In the genomic region with DNA sequence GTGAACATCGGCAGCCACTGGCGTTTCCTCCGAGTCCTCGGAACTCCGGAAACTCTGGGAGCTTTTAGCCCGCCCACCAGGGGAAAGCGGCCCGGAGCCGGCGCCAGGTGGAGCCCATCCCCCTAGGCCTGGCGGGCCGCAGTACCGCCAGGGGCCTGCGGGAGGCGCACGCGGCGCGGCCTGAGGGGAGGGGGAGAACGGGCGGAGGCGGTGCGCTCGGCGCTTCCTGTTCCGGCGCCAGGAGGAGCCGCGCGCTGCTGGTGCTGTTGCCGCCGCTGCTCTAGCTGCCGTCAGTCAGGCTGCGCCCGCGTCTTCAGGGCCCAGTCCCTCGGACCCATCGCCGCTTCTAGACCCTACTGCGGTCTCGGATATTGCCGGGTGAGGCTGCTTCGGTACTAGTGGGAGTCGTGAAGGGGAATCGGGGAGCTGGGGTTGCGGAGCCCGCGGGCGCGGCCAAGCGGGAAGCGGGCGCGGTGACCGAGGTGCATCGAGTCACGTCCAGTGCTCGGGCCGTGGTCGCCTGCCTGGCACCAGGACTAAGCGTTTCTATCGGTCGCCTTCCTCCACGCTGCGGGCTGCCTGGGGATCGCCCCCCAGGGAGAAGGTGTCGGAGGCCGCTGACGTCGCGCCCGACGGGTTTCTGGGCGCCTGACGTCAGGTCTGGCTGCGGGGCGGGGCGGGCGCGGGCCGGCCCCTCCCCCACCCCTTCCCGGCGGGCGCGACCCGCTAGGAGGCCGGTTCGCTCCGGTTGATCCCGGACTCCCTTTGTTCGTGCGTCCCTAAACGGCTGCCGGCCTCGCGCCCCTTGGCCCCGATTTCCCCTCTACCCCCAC, we compare ENCODE assay signal across 1 cellular context.
A peak's percentile ranks its signal among the peaks of the same experiment; 100 is the strongest.
TF ChIP-seq lines count a peak whose summit lies in the region.

A gene (plus strand): TSS at position 222 of the 833 bp plus-strand sequence. CDS start 10,037 bp downstream, outside the sequence.

TF ChIP-seq in HepG2, 621 proteins besides CTCF, POLR2A, EP300 and RAD21 (continued from another document and continues in another):
- TF ChIP-seq, protein P1, sequence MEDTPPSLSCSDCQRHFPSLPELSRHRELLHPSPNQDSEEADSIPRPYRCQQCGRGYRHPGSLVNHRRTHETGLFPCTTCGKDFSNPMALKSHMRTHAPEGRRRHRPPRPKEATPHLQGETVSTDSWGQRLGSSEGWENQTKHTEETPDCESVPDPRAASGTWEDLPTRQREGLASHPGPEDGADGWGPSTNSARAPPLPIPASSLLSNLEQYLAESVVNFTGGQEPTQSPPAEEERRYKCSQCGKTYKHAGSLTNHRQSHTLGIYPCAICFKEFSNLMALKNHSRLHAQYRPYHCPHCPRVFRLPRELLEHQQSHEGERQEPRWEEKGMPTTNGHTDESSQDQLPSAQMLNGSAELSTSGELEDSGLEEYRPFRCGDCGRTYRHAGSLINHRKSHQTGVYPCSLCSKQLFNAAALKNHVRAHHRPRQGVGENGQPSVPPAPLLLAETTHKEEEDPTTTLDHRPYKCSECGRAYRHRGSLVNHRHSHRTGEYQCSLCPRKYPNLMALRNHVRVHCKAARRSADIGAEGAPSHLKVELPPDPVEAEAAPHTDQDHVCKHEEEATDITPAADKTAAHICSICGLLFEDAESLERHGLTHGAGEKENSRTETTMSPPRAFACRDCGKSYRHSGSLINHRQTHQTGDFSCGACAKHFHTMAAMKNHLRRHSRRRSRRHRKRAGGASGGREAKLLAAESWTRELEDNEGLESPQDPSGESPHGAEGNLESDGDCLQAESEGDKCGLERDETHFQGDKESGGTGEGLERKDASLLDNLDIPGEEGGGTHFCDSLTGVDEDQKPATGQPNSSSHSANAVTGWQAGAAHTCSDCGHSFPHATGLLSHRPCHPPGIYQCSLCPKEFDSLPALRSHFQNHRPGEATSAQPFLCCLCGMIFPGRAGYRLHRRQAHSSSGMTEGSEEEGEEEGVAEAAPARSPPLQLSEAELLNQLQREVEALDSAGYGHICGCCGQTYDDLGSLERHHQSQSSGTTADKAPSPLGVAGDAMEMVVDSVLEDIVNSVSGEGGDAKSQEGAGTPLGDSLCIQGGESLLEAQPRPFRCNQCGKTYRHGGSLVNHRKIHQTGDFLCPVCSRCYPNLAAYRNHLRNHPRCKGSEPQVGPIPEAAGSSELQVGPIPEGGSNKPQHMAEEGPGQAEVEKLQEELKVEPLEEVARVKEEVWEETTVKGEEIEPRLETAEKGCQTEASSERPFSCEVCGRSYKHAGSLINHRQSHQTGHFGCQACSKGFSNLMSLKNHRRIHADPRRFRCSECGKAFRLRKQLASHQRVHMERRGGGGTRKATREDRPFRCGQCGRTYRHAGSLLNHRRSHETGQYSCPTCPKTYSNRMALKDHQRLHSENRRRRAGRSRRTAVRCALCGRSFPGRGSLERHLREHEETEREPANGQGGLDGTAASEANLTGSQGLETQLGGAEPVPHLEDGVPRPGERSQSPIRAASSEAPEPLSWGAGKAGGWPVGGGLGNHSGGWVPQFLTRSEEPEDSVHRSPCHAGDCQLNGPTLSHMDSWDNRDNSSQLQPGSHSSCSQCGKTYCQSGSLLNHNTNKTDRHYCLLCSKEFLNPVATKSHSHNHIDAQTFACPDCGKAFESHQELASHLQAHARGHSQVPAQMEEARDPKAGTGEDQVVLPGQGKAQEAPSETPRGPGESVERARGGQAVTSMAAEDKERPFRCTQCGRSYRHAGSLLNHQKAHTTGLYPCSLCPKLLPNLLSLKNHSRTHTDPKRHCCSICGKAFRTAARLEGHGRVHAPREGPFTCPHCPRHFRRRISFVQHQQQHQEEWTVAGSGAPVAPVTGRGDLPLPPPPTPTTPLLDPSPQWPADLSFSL (CRISPR knock-in tag; IDR thresholded peaks at IDR 0.05), result no peak; the same call in 1 of the 2 replicates
- TF ChIP-seq RBFOX2 (IDR thresholded peaks at IDR 0.05; ENCODE audit: low read depth, low read length) (peak; percentile 99), SIN3B (IDR thresholded peaks at IDR 0.05; ENCODE audit: low read length) (peak; percentile 22; the same call in 1 of the 2 replicates), ZNF776 (CRISPR knock-in tag; IDR thresholded peaks at IDR 0.05) (peak; percentile 51; the same call in 1 of the 2 replicates), ZBTB42 (CRISPR knock-in tag; IDR thresholded peaks at IDR 0.05) (no peak), SP1 (IDR thresholded peaks at IDR 0.05) (no peak), SP1 (CRISPR knock-in tag; IDR thresholded peaks at IDR 0.05) (peak; percentile 76), CEBPG (CRISPR knock-in tag; IDR thresholded peaks at IDR 0.05) (peak; percentile 32; the same call in 1 of the 2 replicates), RBAK (CRISPR knock-in tag; IDR thresholded peaks at IDR 0.05) (0 out of 2 replicates have a peak, but pooled peaks have one; percentile 19), SOX6 (IDR thresholded peaks at IDR 0.05) (no peak), SOX6 (CRISPR knock-in tag; IDR thresholded peaks at IDR 0.05) (peak; percentile 40), PCBP1 (IDR thresholded peaks at IDR 0.05; ENCODE audit: borderline replicate concordance, low read depth, low read length) (0 out of 2 replicates have a peak, but pooled peaks have one; percentile 25), NFRKB (IDR thresholded peaks at IDR 0.05) (no peak), ZEB1 (IDR thresholded peaks at IDR 0.05; ENCODE audit: insufficient replicate concordance, low read depth) (peak; percentile 74), FOXK1 (CRISPR knock-in tag; IDR thresholded peaks at IDR 0.05; ENCODE audit: borderline replicate concordance, low read depth) (peak; percentile 30; the same call in 1 of the 2 replicates), BHLHE40 (IDR thresholded peaks at IDR 0.05; ENCODE audit: low read length) (0 out of 2 replicates have a peak, but pooled peaks have one; percentile 4), ZNF598 (CRISPR knock-in tag; IDR thresholded peaks at IDR 0.05; ENCODE audit: borderline replicate concordance) (no peak), ZNF546 (CRISPR knock-in tag; conservative IDR thresholded peaks at IDR 0.05) (no peak), REXO4 (CRISPR knock-in tag; IDR thresholded peaks at IDR 0.05; ENCODE audit: borderline replicate concordance) (0 out of 2 replicates have a peak, but pooled peaks have one; percentile 44), BRD4 (CRISPR knock-in tag; IDR thresholded peaks at IDR 0.05) (peak; percentile 87), ZNF124 (CRISPR knock-in tag; IDR thresholded peaks at IDR 0.05) (peak; percentile 66; the same call in 1 of the 2 replicates), ZNF570 (CRISPR knock-in tag; IDR thresholded peaks at IDR 0.05; ENCODE audit: borderline replicate concordance) (no peak), SMYD3 (CRISPR knock-in tag; IDR thresholded peaks at IDR 0.05) (peak; percentile 94; the same call in 1 of the 2 replicates), ZNF550 (CRISPR knock-in tag; IDR thresholded peaks at IDR 0.05; ENCODE audit: borderline replicate concordance) (no peak; the same call in 1 of the 2 replicates), MED1 (CRISPR knock-in tag; IDR thresholded peaks at IDR 0.05) (peak; percentile 72), FOXK2 (IDR thresholded peaks at IDR 0.05) (no peak; the same call in 1 of the 2 replicates), ZSCAN12 (CRISPR knock-in tag; IDR thresholded peaks at IDR 0.05) (no peak), ZSCAN31 (CRISPR knock-in tag; IDR thresholded peaks at IDR 0.05; ENCODE audit: low read depth) (peak; percentile 78), ZMYM2 (CRISPR knock-in tag; IDR thresholded peaks at IDR 0.05) (no peak), KLF12 (CRISPR knock-in tag; IDR thresholded peaks at IDR 0.05; ENCODE audit: borderline replicate concordance) (peak; percentile 81; the same call in 1 of the 2 replicates), BRCA1 (CRISPR knock-in tag; IDR thresholded peaks at IDR 0.05) (no peak), SCMH1 (CRISPR knock-in tag; IDR thresholded peaks at IDR 0.05; ENCODE audit: borderline replicate concordance) (no peak), ZNF337 (CRISPR knock-in tag; IDR thresholded peaks at IDR 0.05; ENCODE audit: borderline replicate concordance, low read depth) (no peak), DNMT3B (CRISPR knock-in tag; conservative IDR thresholded peaks at IDR 0.05) (0 out of 2 replicates have a peak, but pooled peaks have one; percentile 36), CREB1 (IDR thresholded peaks at IDR 0.05) (peak; percentile 88), CREB1 (CRISPR knock-in tag; IDR thresholded peaks at IDR 0.05) (peak; percentile 52)
- TF ChIP-seq, protein P2, sequence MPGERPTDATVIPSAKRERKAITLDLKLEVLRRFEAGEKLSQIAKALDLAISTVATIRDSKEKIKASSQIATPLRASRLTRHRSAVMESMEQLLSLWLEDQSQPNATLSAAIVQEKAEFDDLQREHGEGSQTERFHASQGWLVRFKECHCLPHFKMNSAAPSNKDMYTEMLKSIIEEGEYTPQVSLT (CRISPR knock-in tag; IDR thresholded peaks at IDR 0.05; ENCODE audit: borderline replicate concordance, low read depth), result 0 out of 2 replicates have a peak, but pooled peaks have one; percentile 76
- TF ChIP-seq, protein P3, sequence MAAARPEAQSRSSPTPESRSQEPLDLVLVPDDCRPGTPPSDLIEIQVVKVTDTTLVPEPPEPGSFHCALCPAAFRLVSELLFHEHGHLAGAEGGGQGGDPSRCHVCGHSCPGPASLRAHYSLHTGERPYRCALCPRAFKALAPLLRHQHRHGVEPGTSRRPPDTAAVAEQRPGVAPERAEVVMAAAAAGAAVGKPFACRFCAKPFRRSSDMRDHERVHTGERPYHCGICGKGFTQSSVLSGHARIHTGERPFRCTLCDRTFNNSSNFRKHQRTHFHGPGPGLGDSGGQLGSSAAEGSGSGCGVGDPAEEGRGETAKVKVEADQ (CRISPR knock-in tag; IDR thresholded peaks at IDR 0.05; ENCODE audit: borderline replicate concordance), result peak; percentile 50; the same call in 1 of the 2 replicates
- TF ChIP-seq, protein P4, sequence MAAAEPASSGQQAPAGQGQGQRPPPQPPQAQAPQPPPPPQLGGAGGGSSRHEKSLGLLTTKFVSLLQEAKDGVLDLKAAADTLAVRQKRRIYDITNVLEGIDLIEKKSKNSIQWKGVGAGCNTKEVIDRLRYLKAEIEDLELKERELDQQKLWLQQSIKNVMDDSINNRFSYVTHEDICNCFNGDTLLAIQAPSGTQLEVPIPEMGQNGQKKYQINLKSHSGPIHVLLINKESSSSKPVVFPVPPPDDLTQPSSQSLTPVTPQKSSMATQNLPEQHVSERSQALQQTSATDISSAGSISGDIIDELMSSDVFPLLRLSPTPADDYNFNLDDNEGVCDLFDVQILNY (CRISPR knock-in tag; conservative IDR thresholded peaks at IDR 0.05), result no peak; the same call in none of the 2 replicates
- TF ChIP-seq, protein P5, sequence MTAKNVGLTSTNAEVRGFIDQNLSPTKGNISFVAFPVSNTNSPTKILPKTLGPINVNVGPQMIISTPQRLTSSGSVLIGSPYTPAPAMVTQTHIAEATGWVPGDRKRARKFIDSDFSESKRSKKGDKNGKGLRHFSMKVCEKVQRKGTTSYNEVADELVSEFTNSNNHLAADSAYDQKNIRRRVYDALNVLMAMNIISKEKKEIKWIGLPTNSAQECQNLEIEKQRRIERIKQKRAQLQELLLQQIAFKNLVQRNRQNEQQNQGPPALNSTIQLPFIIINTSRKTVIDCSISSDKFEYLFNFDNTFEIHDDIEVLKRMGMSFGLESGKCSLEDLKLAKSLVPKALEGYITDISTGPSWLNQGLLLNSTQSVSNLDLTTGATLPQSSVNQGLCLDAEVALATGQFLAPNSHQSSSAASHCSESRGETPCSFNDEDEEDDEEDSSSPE (CRISPR knock-in tag; IDR thresholded peaks at IDR 0.05), result peak; percentile 87
- TF ChIP-seq, protein P6, sequence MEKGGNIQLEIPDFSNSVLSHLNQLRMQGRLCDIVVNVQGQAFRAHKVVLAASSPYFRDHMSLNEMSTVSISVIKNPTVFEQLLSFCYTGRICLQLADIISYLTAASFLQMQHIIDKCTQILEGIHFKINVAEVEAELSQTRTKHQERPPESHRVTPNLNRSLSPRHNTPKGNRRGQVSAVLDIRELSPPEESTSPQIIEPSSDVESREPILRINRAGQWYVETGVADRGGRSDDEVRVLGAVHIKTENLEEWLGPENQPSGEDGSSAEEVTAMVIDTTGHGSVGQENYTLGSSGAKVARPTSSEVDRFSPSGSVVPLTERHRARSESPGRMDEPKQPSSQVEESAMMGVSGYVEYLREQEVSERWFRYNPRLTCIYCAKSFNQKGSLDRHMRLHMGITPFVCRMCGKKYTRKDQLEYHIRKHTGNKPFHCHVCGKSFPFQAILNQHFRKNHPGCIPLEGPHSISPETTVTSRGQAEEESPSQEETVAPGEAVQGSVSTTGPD (CRISPR knock-in tag; IDR thresholded peaks at IDR 0.05), result no peak
- TF ChIP-seq, protein P7, sequence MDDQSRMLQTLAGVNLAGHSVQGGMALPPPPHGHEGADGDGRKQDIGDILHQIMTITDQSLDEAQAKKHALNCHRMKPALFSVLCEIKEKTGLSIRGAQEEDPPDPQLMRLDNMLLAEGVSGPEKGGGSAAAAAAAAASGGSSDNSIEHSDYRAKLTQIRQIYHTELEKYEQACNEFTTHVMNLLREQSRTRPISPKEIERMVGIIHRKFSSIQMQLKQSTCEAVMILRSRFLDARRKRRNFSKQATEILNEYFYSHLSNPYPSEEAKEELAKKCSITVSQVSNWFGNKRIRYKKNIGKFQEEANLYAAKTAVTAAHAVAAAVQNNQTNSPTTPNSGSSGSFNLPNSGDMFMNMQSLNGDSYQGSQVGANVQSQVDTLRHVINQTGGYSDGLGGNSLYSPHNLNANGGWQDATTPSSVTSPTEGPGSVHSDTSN (CRISPR knock-in tag; IDR thresholded peaks at IDR 0.05; ENCODE audit: borderline replicate concordance), result peak; percentile 63; the same call in 1 of the 2 replicates
- TF ChIP-seq, protein P8, sequence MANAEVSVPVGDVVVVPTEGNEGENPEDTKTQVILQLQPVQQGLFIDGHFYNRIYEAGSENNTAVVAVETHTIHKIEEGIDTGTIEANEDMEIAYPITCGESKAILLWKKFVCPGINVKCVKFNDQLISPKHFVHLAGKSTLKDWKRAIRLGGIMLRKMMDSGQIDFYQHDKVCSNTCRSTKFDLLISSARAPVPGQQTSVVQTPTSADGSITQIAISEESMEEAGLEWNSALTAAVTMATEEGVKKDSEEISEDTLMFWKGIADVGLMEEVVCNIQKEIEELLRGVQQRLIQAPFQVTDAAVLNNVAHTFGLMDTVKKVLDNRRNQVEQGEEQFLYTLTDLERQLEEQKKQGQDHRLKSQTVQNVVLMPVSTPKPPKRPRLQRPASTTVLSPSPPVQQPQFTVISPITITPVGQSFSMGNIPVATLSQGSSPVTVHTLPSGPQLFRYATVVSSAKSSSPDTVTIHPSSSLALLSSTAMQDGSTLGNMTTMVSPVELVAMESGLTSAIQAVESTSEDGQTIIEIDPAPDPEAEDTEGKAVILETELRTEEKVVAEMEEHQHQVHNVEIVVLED (CRISPR knock-in tag; IDR thresholded peaks at IDR 0.05; ENCODE audit: borderline replicate concordance), result peak; percentile 81; the same call in 1 of the 2 replicates
- TF ChIP-seq, protein P9, sequence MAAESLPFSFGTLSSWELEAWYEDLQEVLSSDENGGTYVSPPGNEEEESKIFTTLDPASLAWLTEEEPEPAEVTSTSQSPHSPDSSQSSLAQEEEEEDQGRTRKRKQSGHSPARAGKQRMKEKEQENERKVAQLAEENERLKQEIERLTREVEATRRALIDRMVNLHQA (CRISPR knock-in tag; IDR thresholded peaks at IDR 0.05), result peak; percentile 24; the same call in 1 of the 2 replicates
